Comparison of ENCODE assay signal across 22 cellular contexts in genomic region chr1:31690921-31691320, GRCh38. TPM values are rescaled to one million over a fixed set of nuclear protein-coding genes. Genes with fewer than 3 reads are reported as not detected.
A peak's percentile ranks its signal among the peaks of the same experiment; 100 is the strongest.
DNase-seq lines count a peak whose midpoint lies in the region; FAIRE-seq and TF ChIP-seq lines count a peak whose summit lies in the region.
"Had no signal": no experiment of that assay in that cellular context is flagged by ENCODE, and none has a peak within 500 bp of the region (broad histone marks: within the 10 kb centered on the region; RNA-seq: fewer than 3 reads in every experiment).

No MANE protein-coding gene starts in this region.

- no peak overlapping the region for H3K9ac ChIP-seq in smooth muscle cell (ENCODE audit: low read depth)
- no peak overlapping the region for H3K9ac ChIP-seq in kidney (ENCODE audit: low read length in 2 of 2)

- WGBS in smooth muscle cell (ENCODE audit: low lambda C conversion rate), result 90% methylated on average over 10 of the region's 10 CpGs

- POLR2A ChIA-PET in RWPE1 (lab: Yijun Ruan, JAX; ENCODE audit: low non-redundant PET), result no interaction called here

- intact Hi-C loops in kidney (cut with DNase I), result no loop called here

- no peaks in the 10 kb centered on the region for H3K9me3 Mint-ChIP-seq in HFFc6
- H3K9me3 Mint-ChIP-seq: H9 had no signal

- H3K4me3 ChIP-seq in smooth muscle cell (no peak overlapping the region), kidney (ENCODE audit: low read length in 2 of 2) (no peak overlapping the region)
- H3K4me3 ChIP-seq: GM23248 had no signal

- H3K4me1 ChIP-seq in smooth muscle cell (ENCODE audit: low read depth) (peaks cover 13% of the 10 kb centered on the region), kidney (ENCODE audit: control insufficient read depth in 1 of 2, insufficient read depth in 1 of 2, low read depth in 1 of 2, low read length in 2 of 2) (no peaks in the 10 kb centered on the region)

- H4K20me1 ChIP-seq in smooth muscle cell (ENCODE audit: low read depth), result no peaks in the 10 kb centered on the region

- H3K4me3 Mint-ChIP-seq in HFFc6, result no peak overlapping the region
- H3K4me3 Mint-ChIP-seq: H9 had no signal

- H3F3A ChIP-seq in smooth muscle cell (ENCODE audit: low read depth), result no peaks in the 10 kb centered on the region

- H3K27me3 ChIP-seq in smooth muscle cell (ENCODE audit: low read depth), result no peaks in the 10 kb centered on the region

- TF ChIP-seq CTCF in HFFc6 (IDR thresholded peaks at IDR 0.05) (no peak), RWPE1 (conservative IDR thresholded peaks at IDR 0.05; ENCODE audit: low read depth) (no peak), smooth muscle cell (IDR thresholded peaks at IDR 0.05; ENCODE audit: borderline replicate concordance, insufficient read depth, poor library complexity, severe bottlenecking) (no peak), kidney (IDR thresholded peaks at IDR 0.05; ENCODE audit: borderline replicate concordance, extremely low read depth, insufficient read depth) (no peak)

- CTCF ChIA-PET in RWPE1 (lab: Yijun Ruan, JAX), result interaction anchor here (0.6 to 1.5 kb wide), 3 partner anchors 14 to 122 kb away, joined by 3 to 4 read pairs (median 4); no protein-coding TSS in a partner anchor

- DNase-seq in HFFc6, result no peak
- no peak for DNase-seq in RWPE1 (ENCODE audit: low spot score)
- DNase-seq in left kidney (ENCODE audit: low read depth, low spot score), result peak; percentile 43
- DNase-seq in smooth muscle cell (lab: John Stamatoyannopoulos, UW; ENCODE audit: unreplicated experiment), result no peak
- no peak for DNase-seq in NCI-H146 (lab: John Stamatoyannopoulos, UW)
- DNase-seq in kidney, result no peak
- no peak for DNase-seq in A172 (ENCODE audit: low spot score)
- DNase-seq: GM23248, H9, KBM-7, MM.1S, NCI-H1048, NCI-H1417 treated with DMSO at 0.1 percent for 48 hours, NCI-H2029 treated with DMSO at 0.1 percent for 48 hours, NCI-H2171 treated with DMSO at 0.1 percent for 48 hours, NCI-H524 treated with DMSO at 0.1 percent for 48 hours, SHP77 treated with DMSO at 0.1 percent for 48 hours, T-helper 1 cell had no signal

- H2AFZ ChIP-seq in smooth muscle cell (ENCODE audit: low read depth), result no peak overlapping the region
- H2AFZ ChIP-seq: GM23248 had no signal

- H3K36me3 ChIP-seq in smooth muscle cell (ENCODE audit: low read depth) (peaks cover 4% of the 10 kb centered on the region), kidney (ENCODE audit: control insufficient read depth in 1 of 2, insufficient read depth in 2 of 2, low read length in 2 of 2) (no peaks in the 10 kb centered on the region)

- peaks cover 60% of the 10 kb centered on the region for H3K4me1 Mint-ChIP-seq in HFFc6 (ENCODE audit: low read depth)

- peaks cover 2% of the 10 kb centered on the region for H3K27me3 Mint-ChIP-seq in HFFc6 (ENCODE audit: insufficient read depth)

- peaks cover 42% of the 10 kb centered on the region for H3K36me3 Mint-ChIP-seq in HFFc6 (ENCODE audit: low read depth)

- no peaks in the 10 kb centered on the region for H3K79me2 ChIP-seq in smooth muscle cell (ENCODE audit: low read depth)

- H3K27ac ChIP-seq in RWPE1, result peak overlapping the region; percentile 83
- peak overlapping the region; percentile 89 for H3K27ac ChIP-seq in smooth muscle cell (ENCODE audit: low read depth)
- H3K27ac ChIP-seq in kidney (ENCODE audit: low read depth in 2 of 2, low read length in 2 of 2), result no peak overlapping the region
- H3K27ac ChIP-seq: C4-2B had no signal

- H3K27ac Mint-ChIP-seq in HFFc6, result peak overlapping the region; percentile 92

- FAIRE-seq in kidney (lab: Jason Lieb, UNC), result no peak
- FAIRE-seq: G401.6, GM12892, GM18507 had no signal

- no peak overlapping the region for H3K4me2 ChIP-seq in smooth muscle cell

- H3K9me3 ChIP-seq in smooth muscle cell (replicated peaks; ENCODE audit: low read depth), result no peaks in the 10 kb centered on the region
- no peaks in the 10 kb centered on the region for H3K9me3 ChIP-seq in kidney (ENCODE audit: control insufficient read depth in 1 of 2, low read length in 2 of 2)

RNA-seq across cellular contexts. Expression of gene COL16A1, which starts 12.9 kb away (rescaled TPM):
- total RNA-seq in HFFc6 (2021; fragmentation: NEBNext Ultra II Directional; extraction: Animal tissue kit (Norgen Biotek cat#: 25700)), result 100 to 1,000 TPM in 1 of 6 experiments, 10 to 100 TPM in 5; 74.1 to 100 (median 87.6) TPM
- total RNA-seq in smooth muscle cell, result 67.3 and 105 TPM in 2 replicates
- polyA plus RNA-seq in smooth muscle cell, result 126 and 152 TPM in 2 replicates
- 29.0 TPM for total RNA-seq in kidney
- polyA plus RNA-seq in kidney (ENCODE audit: insufficient read depth, low read depth, low replicate concordance), result 9.2 TPM
- total RNA-seq in A172 (2014; rRNA removed; shearing (Covaris generic)), result 12.7 and 26.2 TPM in 2 replicates

RNA-seq across cellular contexts. Expression of gene PEF1, which starts 46.2 kb away (rescaled TPM):
- 10 to 100 TPM; 65.8 to 81.3 (median 69.3) TPM for total RNA-seq in HFFc6 (2021; fragmentation: NEBNext Ultra II Directional; extraction: Animal tissue kit (Norgen Biotek cat#: 25700))
- total RNA-seq in smooth muscle cell, result 61.4 and 89.3 TPM in 2 replicates
- polyA plus RNA-seq in smooth muscle cell, result 77.1 and 85.8 TPM in 2 replicates
- total RNA-seq in kidney, result 69.0 TPM
- polyA plus RNA-seq in kidney (ENCODE audit: insufficient read depth, low read depth, low replicate concordance), result 120 TPM
- 62.2 and 62.7 TPM in 2 replicates for total RNA-seq in A172 (2014; rRNA removed; shearing (Covaris generic))

Comparison
In these comparisons a context has a peak if more than half of its experiments do, and no peak if none do; other contexts are left out.
1. H3K27ac ChIP-seq: peak in RWPE1 (single experiment) and smooth muscle cell (single experiment); none in kidney (0 of 2).